1 cellular context compared by ENCODE assay signal in the genomic region with DNA sequence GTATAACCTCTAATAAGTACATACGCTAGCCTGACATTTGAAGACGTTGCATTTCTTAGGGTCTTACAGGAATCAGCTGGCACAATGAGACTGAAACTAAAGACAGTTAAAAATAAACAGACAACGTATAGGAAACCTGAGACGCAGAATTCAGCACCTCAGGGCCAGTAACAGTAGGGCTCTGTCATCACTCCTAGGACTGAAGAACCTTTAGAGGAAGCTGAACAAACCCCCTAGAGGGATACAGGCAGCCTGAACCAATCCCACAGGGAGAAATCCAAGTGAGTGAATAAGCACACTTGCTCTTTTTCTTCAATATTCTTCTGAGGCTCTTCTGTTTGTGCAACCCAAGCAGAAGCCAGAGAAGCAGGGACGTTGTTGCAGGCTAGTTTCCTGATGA.
TF ChIP-seq lines count a peak whose summit lies in the region.

No MANE protein-coding gene starts in this region.

TF ChIP-seq in WTC11, 78 proteins besides CTCF, POLR2A, EP300 and RAD21:
- no peak for TF ChIP-seq ZNF396 (CRISPR knock-in tag; IDR thresholded peaks at IDR 0.05; ENCODE audit: borderline replicate concordance)
